Comparison of ENCODE assay signal across 23 cellular contexts in the genomic region with DNA sequence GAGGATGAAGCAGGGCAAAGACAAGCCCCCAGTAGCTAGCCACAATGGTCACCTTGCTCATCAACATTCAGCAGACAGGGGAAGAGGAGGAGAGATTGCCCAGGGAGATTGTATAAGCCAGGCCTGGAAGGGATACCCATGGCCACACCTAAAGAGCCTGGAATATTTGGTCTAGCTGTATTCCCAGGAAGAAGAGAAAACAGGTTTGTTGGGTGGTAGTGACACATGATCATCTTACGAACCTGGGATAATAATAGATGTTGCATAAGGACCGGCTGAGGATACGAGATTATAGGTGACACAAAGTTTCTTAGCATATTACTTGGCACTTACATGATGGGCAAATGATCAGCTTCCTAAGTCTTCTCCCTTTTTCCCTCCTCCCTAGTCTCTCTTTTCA.
DNase-seq lines count a peak whose midpoint lies in the region; ATAC-seq and TF ChIP-seq lines count a peak whose summit lies in the region.
"Had no signal": no experiment of that assay in that cellular context is flagged by ENCODE, and none has a peak within 500 bp of the region (broad histone marks: within the 10 kb centered on the region; RNA-seq: fewer than 3 reads in every experiment).

No MANE protein-coding gene starts in this region.

- H3K56ac ChIP-seq in IMR-90 (ENCODE audit: extremely low read depth, insufficient read depth, low read length): no peak overlapping the region

- CTCF ChIA-PET in IMR-90 (lab: Yijun Ruan, JAX) (interaction anchor here (0.6 to 0.7 kb wide), 2 partner anchors 24 to 284 kb away, joined by 3 read pairs; no protein-coding TSS in a partner anchor), PC-9 (lab: Charles Lee) (interaction anchor here (0.6 kb wide), 1 partner anchor 54 kb away, joined by 3 read pairs; no protein-coding TSS in a partner anchor)

- no peak overlapping the region for H2AFZ ChIP-seq in IMR-90 (replicated peaks; ENCODE audit: low read length, poor library complexity)
- no peak overlapping the region for H2AFZ ChIP-seq in PC-9
- H2AFZ ChIP-seq in neuronal stem cell (ENCODE audit: low read length): no peak overlapping the region

- H3K4ac ChIP-seq in IMR-90 (ENCODE audit: low read depth, low read length) (peak overlapping the region; percentile 36; the same call in 1 of the 2 replicates), neuronal stem cell (ENCODE audit: low read length) (no peak overlapping the region)

- TF ChIP-seq CTCF in IMR-90 (conservative IDR thresholded peaks at IDR 0.05; ENCODE audit: low read depth, low read length) (no peak), PC-9 (conservative IDR thresholded peaks at IDR 0.05) (no peak), epithelial cell of esophagus (IDR thresholded peaks at IDR 0.05; ENCODE audit: insufficient read depth, low read depth, low read length, missing control alignments) (no peak)

- H3K79me1 ChIP-seq in IMR-90 (ENCODE audit: low read depth in 1 of 2, low read length in 2 of 2): 0 out of 4 replicates have a peak, but pooled peaks cover 0 to 4% of the 10 kb centered on the region in 2 experiments
- H3K79me1 ChIP-seq in neuronal stem cell (ENCODE audit: low read depth, low read length): no peaks in the 10 kb centered on the region

- H3K9ac ChIP-seq in IMR-90 (ENCODE audit: low read depth, low read length) (no peak overlapping the region), neuronal stem cell (ENCODE audit: low read depth, low read length, poor library complexity) (no peak overlapping the region)
- H3K9ac ChIP-seq: BLaER1 treated with 17β-estradiol and CSF1 and Interleukin-3, amounts not matched to agents 10 nM and 100 nM had no signal

- H3K9me3 ChIP-seq in IMR-90 (ENCODE audit: control insufficient read depth, insufficient read depth, low read length): no peaks in the 10 kb centered on the region
- peaks cover 10% of the 10 kb centered on the region for H3K9me3 ChIP-seq in PC-9 (ENCODE audit: insufficient read depth, low read depth)
- no peaks in the 10 kb centered on the region for H3K9me3 ChIP-seq in neuronal stem cell (replicated peaks in 1 of 2; ENCODE audit: control insufficient read depth in 2 of 2, insufficient read depth in 1 of 2, low read depth in 1 of 2, low read length in 2 of 2)
- H3K9me3 ChIP-seq: Caco-2 had no signal

- peak overlapping the region; percentile 11; the same call in 1 of the 2 replicates for H4K91ac ChIP-seq in IMR-90 (ENCODE audit: insufficient read depth, low read depth, low read length)
- H4K91ac ChIP-seq in neuronal stem cell (ENCODE audit: low read depth, low read length, poor library complexity): no peak overlapping the region

- H2BK120ac ChIP-seq in IMR-90 (ENCODE audit: low read depth, low read length) (peak overlapping the region; percentile 16; the same call in 1 of the 2 replicates), neuronal stem cell (ENCODE audit: low read depth, low read length) (no peak overlapping the region)

- H3K4me1 ChIP-seq in IMR-90 (ENCODE audit: control insufficient read depth, insufficient read depth, low read length): peaks cover 9% of the 10 kb centered on the region
- H3K4me1 ChIP-seq in PC-9 (replicated peaks; ENCODE audit: insufficient read depth): 0 out of 2 replicates have a peak, but pooled peaks cover 10% of the 10 kb centered on the region
- H3K4me1 ChIP-seq in neuronal stem cell (ENCODE audit: control insufficient read depth in 2 of 2, insufficient read depth in 1 of 2, low read depth in 1 of 2, low read length in 2 of 2): no peaks in the 10 kb centered on the region
- H3K4me1 ChIP-seq: Caco-2 had no signal

- intact Hi-C loops in IMR-90 (cut with micrococcal nuclease) (loop anchor here (10.0 kb wide), 3 partner anchors 407 to 1577 kb away; a partner anchor contains a TSS), PC-9 (cut with micrococcal nuclease; ENCODE audit: unreplicated experiment) (loop anchor here (10.0 kb wide), 4 partner anchors 247 to 1187 kb away; no protein-coding TSS in a partner anchor), head of caudate nucleus (cut with DNase I) (loop anchor here (10.0 kb wide), 1 partner anchor 977 kb away; no protein-coding TSS in a partner anchor)

- H2BK12ac ChIP-seq in neuronal stem cell (ENCODE audit: low read length): no peak overlapping the region

- H2AK9ac ChIP-seq in IMR-90 (replicated peaks; ENCODE audit: low read depth, low read length, poor library complexity): no peak overlapping the region

- H3K79me2 ChIP-seq in PC-9 (ENCODE audit: low read depth): no peaks in the 10 kb centered on the region

- H2BK15ac ChIP-seq in IMR-90 (ENCODE audit: low read depth, low read length) (peak overlapping the region; percentile 32; the same call in 1 of the 3 replicates), neuronal stem cell (ENCODE audit: low read length) (no peak overlapping the region)

- H3K14ac ChIP-seq in IMR-90 (replicated peaks; ENCODE audit: low read depth, low read length): no peak overlapping the region
- H3K14ac ChIP-seq in neuronal stem cell (ENCODE audit: low read length): no peak overlapping the region

- H4K5ac ChIP-seq in IMR-90 (ENCODE audit: low read depth, low read length): no peak overlapping the region

- DNase-seq in IMR-90: no peak
- DNase-seq in PC-9: peak; percentile 8 to 49
- peak; percentile 71 for DNase-seq in epithelial cell of esophagus (ENCODE audit: low read depth)
- no peak for DNase-seq in neuronal stem cell (ENCODE audit: low spot score)
- no peak for DNase-seq in GDM1 (lab: John Stamatoyannopoulos, UW)
- DNase-seq in head of caudate nucleus: no peak
- DNase-seq: AML-193; Caco-2; CD4-positive, alpha-beta T cell; CD8-positive, alpha-beta T cell; DMS 273 treated with DMSO at 0.1 percent for 48 hours; DMS153; DMS53; DMS79; DND-41; EL; GF-D8 had no signal

- ATAC-seq in IMR-90 (ENCODE audit: low read depth): no peak
- no peak for ATAC-seq in GM21825 (IDR thresholded peaks at IDR 0.05; ENCODE audit: unreplicated experiment)
- ATAC-seq: A549; CD8-positive, alpha-beta T cell; GM12878 had no signal

- peaks cover 8% of the 10 kb centered on the region for H3K9me1 ChIP-seq in IMR-90 (ENCODE audit: insufficient read depth, low read length)

- H3K36me3 ChIP-seq in IMR-90 (ENCODE audit: control insufficient read depth, insufficient read depth, low read length) (no peaks in the 10 kb centered on the region), PC-9 (ENCODE audit: low read depth) (no peaks in the 10 kb centered on the region), neuronal stem cell (replicated peaks in 1 of 2; ENCODE audit: control insufficient read depth in 2 of 2, insufficient read depth in 2 of 2, low read length in 2 of 2) (no peaks in the 10 kb centered on the region)

- TF ChIP-seq RAD21 in IMR-90 (IDR thresholded peaks at IDR 0.05; ENCODE audit: low read length): no peak

- POLR2A ChIA-PET in IMR-90 (lab: Charles Lee; ENCODE audit: unreplicated experiment): no interaction called here
- POLR2A ChIA-PET in PC-9 (lab: Charles Lee; ENCODE audit: unreplicated experiment): no interaction called here

- H3K4me3 ChIP-seq in IMR-90 (ENCODE audit: insufficient read depth, low read depth, low read length) (no peak overlapping the region), PC-9 (no peak overlapping the region), epithelial cell of esophagus (ENCODE audit: low read length) (no peak overlapping the region), neuronal stem cell (ENCODE audit: low read length in 2 of 2) (no peak overlapping the region)
- H3K4me3 ChIP-seq: A549; BLaER1 treated with 17β-estradiol and CSF1 and Interleukin-3, amounts not matched to agents 10 nM and 100 nM; GM12878 had no signal

- WGBS in IMR-90 (ENCODE audit: extremely low coverage in 2 of 2, insufficient read length in 1 of 2), 2 experiments: 100% methylated on average over 1 of the region's 3 CpGs; no CpG with 5 or more reads in 1 of the 2 experiments
- WGBS in neuronal stem cell (ENCODE audit: extremely low coverage in 2 of 2, insufficient read length in 2 of 2, insufficient replicate concordance in 1 of 2), 2 donors: no CpG with 5 or more reads among the region's 3 CpGs

- H3K4me2 ChIP-seq in IMR-90 (ENCODE audit: low read depth, low read length): no peak overlapping the region
- H3K4me2 ChIP-seq in PC-9: no peak overlapping the region
- no peak overlapping the region for H3K4me2 ChIP-seq in neuronal stem cell (ENCODE audit: insufficient read depth, low read length, poor library complexity, severe bottlenecking)
- H3K4me2 ChIP-seq: A549; BLaER1 treated with 17β-estradiol and CSF1 and Interleukin-3, amounts not matched to agents 10 nM and 100 nM had no signal

- no peaks in the 10 kb centered on the region for H3K9me2 ChIP-seq in PC-9 (ENCODE audit: insufficient read depth)

- H2BK5ac ChIP-seq in IMR-90 (ENCODE audit: low read depth, low read length, poor library complexity, severe bottlenecking): no peak overlapping the region
- no peak overlapping the region for H2BK5ac ChIP-seq in neuronal stem cell (ENCODE audit: low read length)

- no peak overlapping the region for H3K27ac ChIP-seq in IMR-90 (ENCODE audit: insufficient read depth, low read length)
- no peak overlapping the region for H3K27ac ChIP-seq in PC-9
- no peak overlapping the region for H3K27ac ChIP-seq in neuronal stem cell (replicated peaks; ENCODE audit: low read length)
- H3K27ac ChIP-seq: 22Rv1; A549; BLaER1 treated with 17β-estradiol and CSF1 and Interleukin-3, amounts not matched to agents 10 nM and 100 nM; C4-2B had no signal

- H4K20me1 ChIP-seq in IMR-90 (ENCODE audit: insufficient read depth, low read length): no peaks in the 10 kb centered on the region
- H4K20me1 ChIP-seq in PC-9 (ENCODE audit: insufficient read depth): no peaks in the 10 kb centered on the region
- H4K20me1 ChIP-seq: BLaER1 treated with 17β-estradiol and CSF1 and Interleukin-3, amounts not matched to agents 10 nM and 100 nM had no signal

- TF ChIP-seq POLR2A in IMR-90 (IDR thresholded peaks at IDR 0.05; ENCODE audit: low read depth, low read length): no peak

- peak overlapping the region; percentile 61 for H2BK20ac ChIP-seq in IMR-90 (ENCODE audit: low read depth, low read length)

- H3K18ac ChIP-seq in IMR-90 (ENCODE audit: low read depth, low read length): no peak overlapping the region; the same call in 1 of the 2 replicates
- H3K18ac ChIP-seq in neuronal stem cell (ENCODE audit: low read length): peak overlapping the region; percentile 2

- BruUV-seq in IMR-90 (replicated peaks; lab: Mats Ljungman, UMichigan): no TSS peak
- BruUV-seq in PC-9 (replicated peaks; lab: Mats Ljungman, UMichigan): no TSS peak

- H3F3A ChIP-seq in PC-9 (ENCODE audit: insufficient read depth, low read depth): no peaks in the 10 kb centered on the region

- no peaks in the 10 kb centered on the region for H3K27me3 ChIP-seq in IMR-90 (ENCODE audit: control insufficient read depth, insufficient read depth, low read length)
- H3K27me3 ChIP-seq in PC-9 (ENCODE audit: insufficient read depth, low read depth): no peaks in the 10 kb centered on the region
- H3K27me3 ChIP-seq in neuronal stem cell (ENCODE audit: control insufficient read depth in 3 of 3, insufficient read depth in 3 of 3, low read depth in 1 of 3, low read length in 3 of 3): no peaks in the 10 kb centered on the region
- H3K27me3 ChIP-seq: BLaER1 treated with 17β-estradiol and CSF1 and Interleukin-3, amounts not matched to agents 10 nM and 100 nM had no signal

- H3K23ac ChIP-seq in IMR-90 (ENCODE audit: low read depth, low read length) (no peak overlapping the region), neuronal stem cell (ENCODE audit: low read depth, low read length, poor library complexity) (no peak overlapping the region)

- dilution Hi-C loops in IMR-90 (cut with HindIII; ENCODE audit: low sequenced_read_pairs, unreplicated experiment): no loop called here

- H2AK5ac ChIP-seq in IMR-90 (ENCODE audit: low read depth, low read length) (peak overlapping the region; percentile 48; the same call in 1 of the 2 replicates), neuronal stem cell (ENCODE audit: low read depth, low read length) (no peak overlapping the region)

- H4K8ac ChIP-seq in IMR-90 (ENCODE audit: low read depth in 2 of 2, low read length in 2 of 2) (no peak overlapping the region), neuronal stem cell (ENCODE audit: low read depth, low read length) (no peak overlapping the region)

- in situ Hi-C loops in IMR-90 (cut with MboI; ENCODE audit: low sequenced_read_pairs): loop anchor here (5.0 to 25.0 kb wide), 5 partner anchors 280 to 1190 kb away; no protein-coding TSS in a partner anchor

Comparison
In these comparisons a context has a peak if more than half of its experiments do, and no peak if none do; other contexts are left out.
1. DNase-seq: peak in PC-9 (2 of 2) and epithelial cell of esophagus (single experiment); none in IMR-90 (single experiment), neuronal stem cell (single experiment), GDM1 (single experiment) and head of caudate nucleus (0 of 42).